Comparison of ENCODE assay signal across 9 cellular contexts in genomic region chr12:96375841-96376249, GRCh38. TPM values are rescaled to one million over a fixed set of nuclear protein-coding genes. Genes with fewer than 3 reads are reported as not detected.
DNase-seq lines count a peak whose midpoint lies in the region; ATAC-seq and FAIRE-seq lines count a peak whose summit lies in the region.
"Had no signal": no experiment of that assay in that cellular context is flagged by ENCODE, and none has a peak within 500 bp of the region (broad histone marks: within the 10 kb centered on the region; RNA-seq: fewer than 3 reads in every experiment).

No MANE protein-coding gene starts in this region.

- FAIRE-seq in RCC 7860 (lab: Jason Lieb, UNC), result no peak

- no peaks in the 10 kb centered on the region for H3K27me3 Mint-ChIP-seq in activated naive CD4-positive, alpha-beta T cell treated with anti-CD3 and anti-CD28 coated beads, Interleukin-2, amount 10 ng/mL, durations not matched to agents 7 days and 5 days
- no peaks in the 10 kb centered on the region for H3K27me3 Mint-ChIP-seq in activated naive CD8-positive, alpha-beta T cell treated with anti-CD3 and anti-CD28 coated beads, Interleukin-2, amount 10 ng/mL, durations not matched to agents 7 days and 5 days
- H3K27me3 Mint-ChIP-seq in stimulated activated memory B cell treated with anti-CD40 and anti-IgM and Interleukin-4, amounts not matched to agents 10 μg/mL and 1 μg/mL and 100 μg/mL, for 72 hours, result no peaks in the 10 kb centered on the region

- peaks cover 34% of the 10 kb centered on the region for H3K36me3 Mint-ChIP-seq in activated naive CD4-positive, alpha-beta T cell treated with anti-CD3 and anti-CD28 coated beads, Interleukin-2, amount 10 ng/mL, durations not matched to agents 7 days and 5 days
- H3K36me3 Mint-ChIP-seq in activated naive CD8-positive, alpha-beta T cell treated with anti-CD3 and anti-CD28 coated beads, Interleukin-2, amount 10 ng/mL, durations not matched to agents 7 days and 5 days, result peaks cover 27% of the 10 kb centered on the region
- peaks cover 8% of the 10 kb centered on the region for H3K36me3 Mint-ChIP-seq in stimulated activated memory B cell treated with anti-CD40 and anti-IgM and Interleukin-4, amounts not matched to agents 10 μg/mL and 1 μg/mL and 100 μg/mL, for 72 hours

- peak overlapping the region; percentile 5 for H3K27ac Mint-ChIP-seq in activated naive CD4-positive, alpha-beta T cell treated with anti-CD3 and anti-CD28 coated beads, Interleukin-2, amount 10 ng/mL, durations not matched to agents 7 days and 5 days
- H3K27ac Mint-ChIP-seq in activated naive CD8-positive, alpha-beta T cell treated with anti-CD3 and anti-CD28 coated beads, Interleukin-2, amount 10 ng/mL, durations not matched to agents 7 days and 5 days, result peak overlapping the region; percentile 35
- peak overlapping the region; percentile 65 for H3K27ac Mint-ChIP-seq in stimulated activated memory B cell treated with anti-CD40 and anti-IgM and Interleukin-4, amounts not matched to agents 10 μg/mL and 1 μg/mL and 100 μg/mL, for 72 hours

- peaks cover 11% of the 10 kb centered on the region for H3K9me3 Mint-ChIP-seq in activated naive CD4-positive, alpha-beta T cell treated with anti-CD3 and anti-CD28 coated beads, Interleukin-2, amount 10 ng/mL, durations not matched to agents 7 days and 5 days
- H3K9me3 Mint-ChIP-seq in activated naive CD8-positive, alpha-beta T cell treated with anti-CD3 and anti-CD28 coated beads, Interleukin-2, amount 10 ng/mL, durations not matched to agents 7 days and 5 days, result no peaks in the 10 kb centered on the region
- no peaks in the 10 kb centered on the region for H3K9me3 Mint-ChIP-seq in stimulated activated memory B cell treated with anti-CD40 and anti-IgM and Interleukin-4, amounts not matched to agents 10 μg/mL and 1 μg/mL and 100 μg/mL, for 72 hours

- CTCF ChIA-PET in activated naive CD4-positive, alpha-beta T cell treated with anti-CD3 and anti-CD28 coated beads, Interleukin-2, amount 10 ng/mL, durations not matched to agents 7 days and 5 days (lab: Charles Lee), result interaction anchor here (1.7 to 2.4 kb wide), 2 partner anchors 15 to 24 kb away, joined by 5 to 9 read pairs; partner anchors contain the start of gene CDK17

- POLR2A ChIA-PET in activated naive CD8-positive, alpha-beta T cell treated with anti-CD3 and anti-CD28 coated beads, Interleukin-2, amount 10 ng/mL, durations not matched to agents 7 days and 5 days (lab: Charles Lee), result interaction anchor here (1.0 kb wide), 1 partner anchor 24 kb away, joined by 5 read pairs; the partner anchor contains the start of gene CDK17

- peak; percentile 47 for ATAC-seq in HG03060 (IDR thresholded peaks at IDR 0.05; ENCODE audit: low read depth, unreplicated experiment)
- ATAC-seq in activated naive CD8-positive, alpha-beta T cell treated with anti-CD3 and anti-CD28 coated beads, Interleukin-2, amount 10 ng/mL, durations not matched to agents 7 days and 5 days (ENCODE audit: low read depth), result no peak
- no peak for ATAC-seq in stimulated activated memory B cell treated with anti-CD40 and anti-IgM and Interleukin-4, amounts not matched to agents 10 μg/mL and 1 μg/mL and 100 μg/mL, for 72 hours

- peak overlapping the region; percentile 10 for H3K4me3 Mint-ChIP-seq in activated naive CD4-positive, alpha-beta T cell treated with anti-CD3 and anti-CD28 coated beads, Interleukin-2, amount 10 ng/mL, durations not matched to agents 7 days and 5 days
- H3K4me3 Mint-ChIP-seq in activated naive CD8-positive, alpha-beta T cell treated with anti-CD3 and anti-CD28 coated beads, Interleukin-2, amount 10 ng/mL, durations not matched to agents 7 days and 5 days, result peak overlapping the region; percentile 32
- peak overlapping the region; percentile 21 for H3K4me3 Mint-ChIP-seq in stimulated activated memory B cell treated with anti-CD40 and anti-IgM and Interleukin-4, amounts not matched to agents 10 μg/mL and 1 μg/mL and 100 μg/mL, for 72 hours
- H3K4me3 Mint-ChIP-seq: nephron had no signal

- peaks cover 77% of the 10 kb centered on the region for H3K4me1 Mint-ChIP-seq in activated naive CD4-positive, alpha-beta T cell treated with anti-CD3 and anti-CD28 coated beads, Interleukin-2, amount 10 ng/mL, durations not matched to agents 7 days and 5 days
- peaks cover 48% of the 10 kb centered on the region for H3K4me1 Mint-ChIP-seq in activated naive CD8-positive, alpha-beta T cell treated with anti-CD3 and anti-CD28 coated beads, Interleukin-2, amount 10 ng/mL, durations not matched to agents 7 days and 5 days
- H3K4me1 Mint-ChIP-seq in stimulated activated memory B cell treated with anti-CD40 and anti-IgM and Interleukin-4, amounts not matched to agents 10 μg/mL and 1 μg/mL and 100 μg/mL, for 72 hours, result peaks cover 79% of the 10 kb centered on the region

- no peak for DNase-seq in activated naive CD4-positive, alpha-beta T cell treated with anti-CD3 and anti-CD28 coated beads, Interleukin-2, amount 10 ng/mL, durations not matched to agents 7 days and 5 days
- no peak for DNase-seq in activated naive CD4-positive, alpha-beta T cell treated with Interleukin-2 at 50 U/mL for 16 hours
- no peak for DNase-seq in activated naive CD8-positive, alpha-beta T cell treated with anti-CD3 and anti-CD28 coated beads, Interleukin-2, amount 10 ng/mL, durations not matched to agents 7 days and 5 days
- DNase-seq in RCC 7860 (ENCODE audit: low spot score) (no peak), cerebellar cortex (ENCODE audit: low spot score) (no peak), HPDE6-E6E7 (ENCODE audit: extremely low spot score) (no peak)

RNA-seq across cellular contexts. Expression of gene CDK17, which starts 24.4 kb away (rescaled TPM):
- 10 to 100 TPM; 51.7 to 60.6 TPM for total RNA-seq in activated naive CD8-positive, alpha-beta T cell treated with anti-CD3 and anti-CD28 coated beads, Interleukin-2, amount 10 ng/mL, durations not matched to agents 7 days and 5 days

Comparison
In these comparisons a context has a peak if more than half of its experiments do, and no peak if none do; other contexts are left out.
1. H3K27ac Mint-ChIP-seq: peak in every context shown above with its lines; median percentile 65 in stimulated activated memory B cell treated with anti-CD40 and anti-IgM and Interleukin-4, amounts not matched to agents 10 μg/mL and 1 μg/mL and 100 μg/mL, for 72 hours; 35 in activated naive CD8-positive, alpha-beta T cell treated with anti-CD3 and anti-CD28 coated beads, Interleukin-2, amount 10 ng/mL, durations not matched to agents 7 days and 5 days; 5 in activated naive CD4-positive, alpha-beta T cell treated with anti-CD3 and anti-CD28 coated beads, Interleukin-2, amount 10 ng/mL, durations not matched to agents 7 days and 5 days.